17 cellular contexts compared by ENCODE assay signal in genomic region chr7:1322240-1323110, GRCh38.
A peak's percentile ranks its signal among the peaks of the same experiment; 100 is the strongest.
DNase-seq lines count a peak whose midpoint lies in the region; ATAC-seq, FAIRE-seq and TF ChIP-seq lines count a peak whose summit lies in the region.
"Had no signal": no experiment of that assay in that cellular context is flagged by ENCODE, and none has a peak within 500 bp of the region (broad histone marks: within the 10 kb centered on the region; RNA-seq: fewer than 3 reads in every experiment).

No MANE protein-coding gene starts in this region.

- TF ChIP-seq RAD21 in A549 (conservative IDR thresholded peaks at IDR 0.05 in 1 of 2, IDR thresholded peaks at IDR 0.05 in 1 of 2) (no peak), IMR-90 (IDR thresholded peaks at IDR 0.05; ENCODE audit: low read length) (no peak)

- no peaks in the 10 kb centered on the region for H3F3A ChIP-seq in PC-3 (ENCODE audit: low read length, unreplicated experiment)

- H2AFZ ChIP-seq in IMR-90 (replicated peaks; ENCODE audit: low read length, poor library complexity) (peak overlapping the region; percentile 32), osteoblast (ENCODE audit: low read length) (no peak overlapping the region), PC-3 (ENCODE audit: low read length) (no peak overlapping the region)

- in situ Hi-C loops in IMR-90 (cut with MboI; ENCODE audit: low sequenced_read_pairs) = no loop called here

- no peaks in the 10 kb centered on the region for H3K9me2 ChIP-seq in PC-3 (replicated peaks; ENCODE audit: low read length)

- FAIRE-seq in A549 (lab: Jason Lieb, UNC) = no peak
- FAIRE-seq: H1 had no signal

- H3K9ac ChIP-seq in IMR-90 (ENCODE audit: low read depth, low read length) = no peak overlapping the region
- H3K9ac ChIP-seq in PC-3 (ENCODE audit: low read length) = no peak overlapping the region

- no peak overlapping the region for H3K14ac ChIP-seq in IMR-90 (replicated peaks; ENCODE audit: low read depth, low read length)

- H3K18ac ChIP-seq in IMR-90 (ENCODE audit: low read depth, low read length) = no peak overlapping the region

- H3K9me3 Mint-ChIP-seq in CD4-positive, alpha-beta memory T cell = no peaks in the 10 kb centered on the region

- no peak overlapping the region for H4K5ac ChIP-seq in IMR-90 (ENCODE audit: low read depth, low read length)

- H3K27ac ChIP-seq in A549 = no peak overlapping the region
- no peak overlapping the region for H3K27ac ChIP-seq in IMR-90 (ENCODE audit: insufficient read depth, low read length)
- H3K27ac ChIP-seq in caudate nucleus (ENCODE audit: low read depth, low read length) = peak overlapping the region; percentile 67
- H3K27ac ChIP-seq in osteoblast (ENCODE audit: low read depth, low read length) = no peak overlapping the region
- H3K27ac ChIP-seq in PC-3 (ENCODE audit: low read length) = no peak overlapping the region
- H3K27ac ChIP-seq in CD4-positive, alpha-beta memory T cell (ENCODE audit: low read depth, low read length) = no peak overlapping the region
- H3K27ac ChIP-seq: C4-2B had no signal

- no peak overlapping the region for H3K27ac Mint-ChIP-seq in CD4-positive, alpha-beta memory T cell

- peak; percentile 15 to 19; a peak in 3 of 6 replicates for ATAC-seq in A549
- ATAC-seq in IMR-90 (ENCODE audit: low read depth) = no peak
- no peak for ATAC-seq in PC-3

- H4K8ac ChIP-seq in IMR-90 (ENCODE audit: low read depth in 2 of 2, low read length in 2 of 2) = no peak overlapping the region

- no peaks in the 10 kb centered on the region for H3K79me1 ChIP-seq in IMR-90 (ENCODE audit: low read depth in 1 of 2, low read length in 2 of 2)

- dilution Hi-C loops in IMR-90 (cut with HindIII; ENCODE audit: low sequenced_read_pairs, unreplicated experiment) = no loop called here

- no peak for TF ChIP-seq EP300 in A549 (IDR thresholded peaks at IDR 0.05)

- no peaks in the 10 kb centered on the region for H3K4me1 Mint-ChIP-seq in CD4-positive, alpha-beta memory T cell

- intact Hi-C loops in IMR-90 (cut with micrococcal nuclease) (no loop called here), PC-3 (cut with micrococcal nuclease) (no loop called here)
- intact Hi-C loops in CD4-positive, alpha-beta memory T cell (cut with micrococcal nuclease) = no loop called here

- H3K9me3 ChIP-seq in A549 (no peaks in the 10 kb centered on the region), IMR-90 (ENCODE audit: control insufficient read depth, insufficient read depth, low read length) (no peaks in the 10 kb centered on the region), osteoblast (ENCODE audit: low read depth, low read length) (no peaks in the 10 kb centered on the region), PC-3 (ENCODE audit: low read length) (no peaks in the 10 kb centered on the region)
- H3K9me3 ChIP-seq in CD4-positive, alpha-beta memory T cell (ENCODE audit: control insufficient read depth in 1 of 2, low read length in 2 of 2) = no peaks in the 10 kb centered on the region

- H3K4me3 ChIP-seq in A549 (no peak overlapping the region), IMR-90 (ENCODE audit: insufficient read depth, low read depth, low read length) (no peak overlapping the region), osteoblast (ENCODE audit: insufficient read depth, low read length) (no peak overlapping the region), PC-3 (ENCODE audit: low read length) (no peak overlapping the region)
- H3K4me3 ChIP-seq in CD4-positive, alpha-beta memory T cell (ENCODE audit: low read length in 2 of 2) = no peak overlapping the region

- H4K20me1 ChIP-seq in IMR-90 (ENCODE audit: insufficient read depth, low read length) (no peaks in the 10 kb centered on the region), osteoblast (ENCODE audit: insufficient read depth, low read length) (no peaks in the 10 kb centered on the region), PC-3 (ENCODE audit: low read length) (no peaks in the 10 kb centered on the region)

- no peaks in the 10 kb centered on the region for H3K4me1 ChIP-seq in A549
- H3K4me1 ChIP-seq in IMR-90 (ENCODE audit: control insufficient read depth, insufficient read depth, low read length) = no peaks in the 10 kb centered on the region
- no peaks in the 10 kb centered on the region for H3K4me1 ChIP-seq in osteoblast (ENCODE audit: insufficient read depth, low read length)
- H3K4me1 ChIP-seq in PC-3 (ENCODE audit: insufficient read depth, low read length) = no peaks in the 10 kb centered on the region
- no peaks in the 10 kb centered on the region for H3K4me1 ChIP-seq in CD4-positive, alpha-beta memory T cell (ENCODE audit: insufficient read depth, low read length)

- no peak overlapping the region for H3K4ac ChIP-seq in IMR-90 (ENCODE audit: low read depth, low read length)

- H2BK20ac ChIP-seq in IMR-90 (ENCODE audit: low read depth, low read length) = no peak overlapping the region

- H3K79me2 ChIP-seq in osteoblast (ENCODE audit: insufficient read depth, low read length) (no peaks in the 10 kb centered on the region), PC-3 (ENCODE audit: low read length) (no peaks in the 10 kb centered on the region)

- no peak overlapping the region for H4K91ac ChIP-seq in IMR-90 (ENCODE audit: insufficient read depth, low read depth, low read length)

- H2BK120ac ChIP-seq in IMR-90 (ENCODE audit: low read depth, low read length) = no peak overlapping the region

- TF ChIP-seq CTCF in A549 (IDR thresholded peaks at IDR 0.05) = no peak
- no peak for TF ChIP-seq CTCF in IMR-90 (conservative IDR thresholded peaks at IDR 0.05; ENCODE audit: low read depth, low read length)
- TF ChIP-seq CTCF in osteoblast (IDR thresholded peaks at IDR 0.05; ENCODE audit: extremely low read depth, low read depth, low read length) = no peak
- TF ChIP-seq CTCF in PC-3 (conservative IDR thresholded peaks at IDR 0.05; ENCODE audit: low read depth, low read length) = no peak

- H3K36me3 Mint-ChIP-seq in CD4-positive, alpha-beta memory T cell = no peaks in the 10 kb centered on the region

- TF ChIP-seq POLR2A in A549 (IDR thresholded peaks at IDR 0.05; ENCODE audit: low read length) = no peak
- no peak for TF ChIP-seq POLR2A in IMR-90 (IDR thresholded peaks at IDR 0.05; ENCODE audit: low read depth, low read length)

- POLR2A ChIA-PET in A549 (lab: Yijun Ruan, JAX) = no interaction called here
- POLR2A ChIA-PET in IMR-90 (lab: Charles Lee; ENCODE audit: unreplicated experiment) = no interaction called here
- POLR2A ChIA-PET in PC-3 (lab: Charles Lee; ENCODE audit: unreplicated experiment) = no interaction called here
- POLR2A ChIA-PET in CD4-positive, alpha-beta memory T cell (lab: Charles Lee; ENCODE audit: partially characterized antibody) = no interaction called here

- peaks cover 7 to 10% of the 10 kb centered on the region in 2 donors for H3K27me3 Mint-ChIP-seq in CD4-positive, alpha-beta memory T cell

- H3K27me3 ChIP-seq in IMR-90 (ENCODE audit: control insufficient read depth, insufficient read depth, low read length) (peaks cover 41% of the 10 kb centered on the region), osteoblast (ENCODE audit: insufficient read depth, low read length) (peaks cover 30% of the 10 kb centered on the region), PC-3 (ENCODE audit: low read length) (peaks cover 32% of the 10 kb centered on the region)
- no peaks in the 10 kb centered on the region for H3K27me3 ChIP-seq in CD4-positive, alpha-beta memory T cell (ENCODE audit: insufficient read depth, low read length)

- no peak overlapping the region for H2AK9ac ChIP-seq in IMR-90 (replicated peaks; ENCODE audit: low read depth, low read length, poor library complexity)

- no peak overlapping the region for H3K23ac ChIP-seq in IMR-90 (ENCODE audit: low read depth, low read length)

- 53% methylated on average over 10 of the region's 35 CpGs for WGBS in A549 (ENCODE audit: missing lambda C conversion rate)
- WGBS in IMR-90 (ENCODE audit: extremely low coverage in 2 of 2, insufficient read length in 1 of 2), 2 experiments = 41% methylated on average over 16 of the region's 35 CpGs; no CpG with 5 or more reads in 1 of the 2 experiments

- no peaks in the 10 kb centered on the region for H3K9me1 ChIP-seq in IMR-90 (ENCODE audit: insufficient read depth, low read length)

- no peaks in the 10 kb centered on the region for H3K36me3 ChIP-seq in IMR-90 (ENCODE audit: control insufficient read depth, insufficient read depth, low read length)
- no peaks in the 10 kb centered on the region for H3K36me3 ChIP-seq in osteoblast (ENCODE audit: insufficient read depth, low read length)
- no peaks in the 10 kb centered on the region for H3K36me3 ChIP-seq in PC-3 (ENCODE audit: low read depth, low read length)
- H3K36me3 ChIP-seq in CD4-positive, alpha-beta memory T cell (ENCODE audit: insufficient read depth, low read length) = no peaks in the 10 kb centered on the region

- BruUV-seq in IMR-90 (replicated peaks; lab: Mats Ljungman, UMichigan) = no TSS peak
- no TSS peak for BruUV-seq in PC-3 (replicated peaks; lab: Mats Ljungman, UMichigan)

- H3K56ac ChIP-seq in IMR-90 (ENCODE audit: extremely low read depth, insufficient read depth, low read length) = no peak overlapping the region

- H3K4me2 ChIP-seq in A549 = no peak overlapping the region
- no peak overlapping the region for H3K4me2 ChIP-seq in IMR-90 (ENCODE audit: low read depth, low read length)
- H3K4me2 ChIP-seq in osteoblast (ENCODE audit: insufficient read depth, low read length) = no peak overlapping the region
- H3K4me2 ChIP-seq in PC-3 (ENCODE audit: low read length) = no peak overlapping the region

- no peak overlapping the region for H3K4me3 Mint-ChIP-seq in CD4-positive, alpha-beta memory T cell

- H2BK5ac ChIP-seq in IMR-90 (ENCODE audit: low read depth, low read length, poor library complexity, severe bottlenecking) = no peak overlapping the region

- DNase-seq in A549 (ENCODE audit: low read depth in 1 of 2, low spot score in 1 of 2) (no peak), IMR-90 (no peak), caudate nucleus (lab: John Stamatoyannopoulos, UW) (no peak), osteoblast (ENCODE audit: insufficient read length, low spot score, missing footprints) (peak; percentile 82), PC-3 (no peak), KG1 (lab: John Stamatoyannopoulos, UW) (no peak), GDM1 (lab: John Stamatoyannopoulos, UW) (no peak)
- DNase-seq in CD4-positive, alpha-beta memory T cell = no peak
- DNase-seq: COR-L47, DMS153, Karpas-422, MM.1S, NCI-H1092 treated with DMSO at 0.1 percent for 48 hours, NCI-H187, NCI-H526 treated with DMSO at 0.1 percent for 48 hours had no signal

- H2BK15ac ChIP-seq in IMR-90 (ENCODE audit: low read depth, low read length) = no peak overlapping the region

- CTCF ChIA-PET in A549 (lab: Yijun Ruan, JAX) (no interaction called here), IMR-90 (lab: Yijun Ruan, JAX) (no interaction called here), PC-3 (lab: Charles Lee) (no interaction called here)
- CTCF ChIA-PET in CD4-positive, alpha-beta memory T cell (lab: Charles Lee; ENCODE audit: partially characterized antibody) = no interaction called here

- no peak overlapping the region for H2AK5ac ChIP-seq in IMR-90 (ENCODE audit: low read depth, low read length)

TF ChIP-seq in A549, 52 proteins besides CTCF, POLR2A, EP300 and RAD21 (continues in another document):
- TF ChIP-seq GATA3 (IDR thresholded peaks at IDR 0.05; ENCODE audit: borderline replicate concordance) (no peak), ZC3H11A (IDR thresholded peaks at IDR 0.05) (no peak), JUNB (IDR thresholded peaks at IDR 0.05) (no peak)

TF ChIP-seq in IMR-90, 13 proteins besides CTCF, POLR2A, EP300 and RAD21 (continues in another document):
- no peak for TF ChIP-seq CEBPB (IDR thresholded peaks at IDR 0.05; ENCODE audit: low read depth, low read length)

Comparison
In these comparisons a context has a peak if more than half of its experiments do, and no peak if none do; other contexts are left out.
1. ATAC-seq: peak in A549 (2 of 2); none in IMR-90 (single experiment) and PC-3 (single experiment).